Comparison of ENCODE assay signal across 8 cellular contexts in genomic region chr4:131091896-131092295, GRCh38.
DNase-seq lines count a peak whose midpoint lies in the region; ATAC-seq, FAIRE-seq and TF ChIP-seq lines count a peak whose summit lies in the region.

No MANE protein-coding gene starts in this region.

- BruUV-seq in GM12878 (replicated peaks; lab: Mats Ljungman, UMichigan) = no TSS peak

- no peaks in the 10 kb centered on the region for H3K36me3 ChIP-seq in GM12878 (ENCODE audit: control insufficient read depth in 2 of 2, insufficient read depth in 2 of 2, low read length in 1 of 2)

- POLR2A ChIA-PET in GM12878 (lab: Charles Lee) = no interaction called here

- no peaks in the 10 kb centered on the region for H3K4me1 ChIP-seq in GM12878 (ENCODE audit: control insufficient read depth, insufficient read depth, low read length)

- DNase-seq in GM04503 (ENCODE audit: low read depth) (peak; percentile 0), NCI-H1092 treated with DMSO at 0.1 percent for 48 hours (lab: John Stamatoyannopoulos, UW) (peak; percentile 26), GM12878 (ENCODE audit: low read depth, low spot score) (no peak), mesothelial cell of epicardium (ENCODE audit: low spot score in 2 of 2, unreplicated experiment in 2 of 2) (no peak), NCI-H1930 (lab: John Stamatoyannopoulos, UW) (no peak), DMS79 (lab: John Stamatoyannopoulos, UW) (no peak)
- DNase-seq in activated T-cell treated with anti-CD3 and anti-CD28 coated beads, Interleukin-2, amount 50 U/mL, for 72 hours = no peak
- DNase-seq in stimulated activated CD8-positive, alpha-beta memory T cell treated with anti-CD3 and anti-CD28 coated beads, Interleukin-4, amount 100 ng/mL, for 48 hours = no peak

- SMC1A ChIA-PET in GM12878 (lab: Charles Lee; ENCODE audit: uncharacterized antibody, unreplicated experiment) = interaction anchor here (1.0 to 1.8 kb wide), 2 partner anchors 338 to 553 kb away, joined by 5 to 7 read pairs; no protein-coding TSS in a partner anchor

- no peaks in the 10 kb centered on the region for H3K27me3 Mint-ChIP-seq in mesothelial cell of epicardium (ENCODE audit: low read depth)
- no peaks in the 10 kb centered on the region for H3K27me3 Mint-ChIP-seq in activated T-cell treated with anti-CD3 and anti-CD28 coated beads, Interleukin-2, amount 50 U/mL, for 72 hours (ENCODE audit: low read depth)

- H3K9me3 Mint-ChIP-seq in mesothelial cell of epicardium = no peaks in the 10 kb centered on the region
- peaks cover 0 to 2% of the 10 kb centered on the region in 2 donors for H3K9me3 Mint-ChIP-seq in activated T-cell treated with anti-CD3 and anti-CD28 coated beads, Interleukin-2, amount 50 U/mL, for 72 hours

- no peak overlapping the region for H3K27ac ChIP-seq in GM12878 (ENCODE audit: control insufficient read depth, insufficient read depth)

- TF ChIP-seq POLR2A in GM12878 (IDR thresholded peaks at IDR 0.05; ENCODE audit: low read depth, low read length) = no peak

- no peak overlapping the region for H3K9ac ChIP-seq in GM12878 (ENCODE audit: control insufficient read depth, insufficient read depth, low read length)

- H3K27ac Mint-ChIP-seq in mesothelial cell of epicardium = no peak overlapping the region
- H3K27ac Mint-ChIP-seq in activated T-cell treated with anti-CD3 and anti-CD28 coated beads, Interleukin-2, amount 50 U/mL, for 72 hours = no peak overlapping the region

- no peaks in the 10 kb centered on the region for H4K20me1 ChIP-seq in GM12878 (ENCODE audit: control insufficient read depth, insufficient read depth)

- RAD21 ChIA-PET in GM12878 (lab: Charles Lee; ENCODE audit: unreplicated experiment) = interaction anchor here (1.6 kb wide), 1 partner anchor 553 kb away, joined by 6 read pairs; no protein-coding TSS in a partner anchor

- in situ Hi-C loops in GM12878 (cut with MboI) = loop anchor here (25.0 kb wide), 1 partner anchor 1545 kb away; no protein-coding TSS in a partner anchor

- intact Hi-C loops in GM12878 (cut with micrococcal nuclease; ENCODE audit: unreplicated experiment) = loop anchor here (2.0 to 10.0 kb wide), 4 partner anchors 343 to 1550 kb away; no protein-coding TSS in a partner anchor

- H3K9me3 ChIP-seq in GM12878 (replicated peaks; ENCODE audit: control insufficient read depth, insufficient read depth, low read length) = no peaks in the 10 kb centered on the region

- H2AFZ ChIP-seq in GM12878 (ENCODE audit: control insufficient read depth, low read depth, low read length) = no peak overlapping the region

- H3K4me2 ChIP-seq in GM12878 (ENCODE audit: control insufficient read depth, insufficient read depth) = no peak overlapping the region

- no peak for TF ChIP-seq EP300 in GM12878 (IDR thresholded peaks at IDR 0.05; ENCODE audit: borderline replicate concordance in 1 of 2, control insufficient read depth in 1 of 2, low read depth in 2 of 2, low read length in 2 of 2)

- H3K27me3 ChIP-seq in GM12878 (replicated peaks in 1 of 2; ENCODE audit: control insufficient read depth in 2 of 2, insufficient read depth in 2 of 2, low read length in 1 of 2) = no peaks in the 10 kb centered on the region

- ATAC-seq in GM12878 = peak; percentile 71
- ATAC-seq in activated T-cell treated with anti-CD3 and anti-CD28 coated beads, Interleukin-2, amount 50 U/mL, for 72 hours (replicated peaks in 1 of 2) = no peak

- CTCF ChIA-PET in GM12878 (lab: Yijun Ruan, JAX) = interaction anchor here (1.0 to 1.6 kb wide), 2 partner anchors 553 to 1140 kb away, joined by 3 to 10 read pairs; no protein-coding TSS in a partner anchor

- TF ChIP-seq CTCF in GM12878 (IDR thresholded peaks at IDR 0.05 in 2 of 3, conservative IDR thresholded peaks at IDR 0.05 in 1 of 3; ENCODE audit: control insufficient read depth in 2 of 3, extremely low read depth in 1 of 3, insufficient read depth in 1 of 3, low read depth in 3 of 3, low read length in 3 of 3) (peak in 2 of 3 experiments; percentile 21 to 37; a peak in 3 of 6 replicates), mesothelial cell of epicardium (IDR thresholded peaks at IDR 0.05; ENCODE audit: unreplicated experiment) (peak; percentile 33)

- FAIRE-seq in GM12878 (lab: Jason Lieb, UNC) = no peak

- TF ChIP-seq RAD21 in GM12878 (IDR thresholded peaks at IDR 0.05; ENCODE audit: insufficient read depth, low read depth, low read length) = peak; percentile 63

- H3K79me2 ChIP-seq in GM12878 (ENCODE audit: control insufficient read depth, insufficient read depth, low read length) = no peaks in the 10 kb centered on the region

- H3K4me1 Mint-ChIP-seq in mesothelial cell of epicardium = peaks cover 4% of the 10 kb centered on the region
- H3K4me1 Mint-ChIP-seq in activated T-cell treated with anti-CD3 and anti-CD28 coated beads, Interleukin-2, amount 50 U/mL, for 72 hours (ENCODE audit: low read depth) = no peaks in the 10 kb centered on the region

- H3K4me3 Mint-ChIP-seq in mesothelial cell of epicardium = no peak overlapping the region
- no peak overlapping the region for H3K4me3 Mint-ChIP-seq in activated T-cell treated with anti-CD3 and anti-CD28 coated beads, Interleukin-2, amount 50 U/mL, for 72 hours

- H3K36me3 Mint-ChIP-seq in mesothelial cell of epicardium = no peaks in the 10 kb centered on the region
- H3K36me3 Mint-ChIP-seq in activated T-cell treated with anti-CD3 and anti-CD28 coated beads, Interleukin-2, amount 50 U/mL, for 72 hours (ENCODE audit: insufficient read depth in 2 of 2) = no peaks in the 10 kb centered on the region

- H3K4me3 ChIP-seq in GM12878 = no peak overlapping the region

TF ChIP-seq in GM12878, 131 proteins besides CTCF, POLR2A, EP300 and RAD21:
- TF ChIP-seq SMC3 (IDR thresholded peaks at IDR 0.05; ENCODE audit: borderline replicate concordance, low read length) = peak; percentile 47; the same call in 1 of the 2 replicates
- TF ChIP-seq NBN (IDR thresholded peaks at IDR 0.05) = no peak

Comparison
In these comparisons a context has a peak if more than half of its experiments do, and no peak if none do; other contexts are left out.
1. DNase-seq: peak in GM04503 (single experiment) and NCI-H1092 treated with DMSO at 0.1 percent for 48 hours (single experiment); none in GM12878 (single experiment), mesothelial cell of epicardium (0 of 2), NCI-H1930 (0 of 2), activated T-cell treated with anti-CD3 and anti-CD28 coated beads, Interleukin-2, amount 50 U/mL, for 72 hours (0 of 2), stimulated activated CD8-positive, alpha-beta memory T cell treated with anti-CD3 and anti-CD28 coated beads, Interleukin-4, amount 100 ng/mL, for 48 hours (single experiment) and DMS79 (single experiment).